In the genomic region with DNA sequence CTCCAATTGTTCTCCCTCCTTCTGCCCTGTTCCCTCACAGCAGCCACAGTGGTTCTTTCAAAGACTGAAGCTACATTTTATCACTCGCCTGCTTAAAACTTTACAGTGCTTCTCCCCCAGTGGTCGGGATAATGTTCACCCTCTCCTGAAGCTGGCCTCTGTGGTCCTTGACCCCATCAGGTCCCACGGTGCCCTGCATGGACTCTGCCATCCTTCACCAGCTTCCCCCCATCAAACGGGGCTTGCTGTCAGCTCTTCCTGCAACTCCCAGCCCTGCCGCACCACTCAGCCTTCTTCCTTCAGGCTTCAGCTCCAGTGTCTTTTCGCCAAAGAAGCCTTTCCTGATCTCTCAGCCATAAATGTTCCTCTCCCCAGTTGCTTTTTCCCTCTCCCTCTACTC, we compare ENCODE assay signal across 17 cellular contexts.
A peak's percentile ranks its signal among the peaks of the same experiment; 100 is the strongest.
DNase-seq lines count a peak whose midpoint lies in the region; ATAC-seq and TF ChIP-seq lines count a peak whose summit lies in the region.
"Had no signal": no experiment of that assay in that cellular context is flagged by ENCODE, and none has a peak within 500 bp of the region (broad histone marks: within the 10 kb centered on the region; RNA-seq: fewer than 3 reads in every experiment).

No MANE protein-coding gene starts in this region.

- no peak for TF ChIP-seq CTCF in HCT116 (IDR thresholded peaks at IDR 0.05 in 2 of 3, conservative IDR thresholded peaks at IDR 0.05 in 1 of 3; ENCODE audit: borderline replicate concordance in 1 of 3, insufficient read depth in 1 of 3, low read depth in 2 of 3, low read length in 2 of 3)
- no peak for TF ChIP-seq CTCF in nephron progenitor cell (IDR thresholded peaks at IDR 0.05)
- TF ChIP-seq CTCF in upper lobe of left lung (IDR thresholded peaks at IDR 0.05) = no peak
- TF ChIP-seq CTCF in Peyer's patch (IDR thresholded peaks at IDR 0.05) = no peak
- no peak for TF ChIP-seq CTCF in right atrium auricular region (IDR thresholded peaks at IDR 0.05)

- H3K4me1 ChIP-seq in HCT116 (ENCODE audit: control insufficient read depth in 1 of 2, insufficient read depth in 2 of 2, low read length in 2 of 2) (0 out of 4 replicates have a peak, but pooled peaks cover 0 to 4% of the 10 kb centered on the region in 2 experiments), upper lobe of left lung (peaks cover 5 to 14% (median 12%) of the 10 kb centered on the region in 4 donors), Peyer's patch (peaks cover 0 to 8% (median 0%) of the 10 kb centered on the region in 4 donors), right atrium auricular region (no peaks in the 10 kb centered on the region)
- H3K4me1 ChIP-seq: A549, HAP-1 had no signal

- H3K4me3 Mint-ChIP-seq in central memory CD8-positive, alpha-beta T cell = no peak overlapping the region
- no peak overlapping the region for H3K4me3 Mint-ChIP-seq in nephron progenitor cell
- H3K4me3 Mint-ChIP-seq: CD4-positive, alpha-beta T cell had no signal

- peaks cover 45% of the 10 kb centered on the region for H3K27me3 Mint-ChIP-seq in central memory CD8-positive, alpha-beta T cell
- peaks cover 6% of the 10 kb centered on the region for H3K27me3 Mint-ChIP-seq in nephron progenitor cell (ENCODE audit: low read depth, poor library complexity)

- H3K9me3 ChIP-seq in HCT116 (ENCODE audit: control insufficient read depth in 1 of 2, insufficient read depth in 1 of 2, low read depth in 1 of 2, low read length in 2 of 2) = no peaks in the 10 kb centered on the region
- H3K9me3 ChIP-seq in upper lobe of left lung = no peaks in the 10 kb centered on the region
- no peaks in the 10 kb centered on the region for H3K9me3 ChIP-seq in Peyer's patch
- no peaks in the 10 kb centered on the region for H3K9me3 ChIP-seq in right atrium auricular region
- H3K9me3 ChIP-seq: A549, HAP-1 had no signal

- POLR2A ChIA-PET in HCT116 (lab: Charles Lee) = no interaction called here

- H3K36me3 ChIP-seq in HCT116 (ENCODE audit: control insufficient read depth in 1 of 2, insufficient read depth in 2 of 2, low read length in 2 of 2) (no peaks in the 10 kb centered on the region), upper lobe of left lung (no peaks in the 10 kb centered on the region), Peyer's patch (no peaks in the 10 kb centered on the region), right atrium auricular region (no peaks in the 10 kb centered on the region)
- H3K36me3 ChIP-seq: HAP-1 had no signal

- H4K20me1 ChIP-seq in HCT116 (ENCODE audit: insufficient read depth) = no peaks in the 10 kb centered on the region

- RAD21 ChIA-PET in HCT116 (lab: Charles Lee; ENCODE audit: low non-redundant PET in 1 of 2, low total read pairs in 2 of 2, uncharacterized antibody in 2 of 2, unreplicated experiment in 2 of 2) = no interaction called here

- no peaks in the 10 kb centered on the region for H3K9me3 Mint-ChIP-seq in central memory CD8-positive, alpha-beta T cell
- no peaks in the 10 kb centered on the region for H3K9me3 Mint-ChIP-seq in nephron progenitor cell
- H3K9me3 Mint-ChIP-seq: CD4-positive, alpha-beta T cell had no signal

- H3K36me3 Mint-ChIP-seq in central memory CD8-positive, alpha-beta T cell (ENCODE audit: insufficient read depth) = no peaks in the 10 kb centered on the region
- peaks cover 4% of the 10 kb centered on the region for H3K36me3 Mint-ChIP-seq in nephron progenitor cell (ENCODE audit: low read depth)

- no peak for TF ChIP-seq RAD21 in HCT116 (IDR thresholded peaks at IDR 0.05; ENCODE audit: low read depth)

- H3K27ac ChIP-seq in HCT116 (ENCODE audit: low read depth, low read length) (no peak overlapping the region), upper lobe of left lung (peak overlapping the region in 3 of 4 donors; percentile 22 to 66 (median 55)), Peyer's patch (no peak overlapping the region), right atrium auricular region (no peak overlapping the region)
- H3K27ac ChIP-seq: A549, C4-2B had no signal

- ATAC-seq in HCT116 (peak; percentile 23; the same call in 1 of the 2 replicates), upper lobe of left lung (ENCODE audit: low FRiP score in 2 of 2) (no peak)
- ATAC-seq in central memory CD8-positive, alpha-beta T cell (replicated peaks; ENCODE audit: extremely low read depth, poor library complexity, severe bottlenecking) = no peak

- H3K27me3 ChIP-seq in HCT116 (ENCODE audit: insufficient read depth, low read length) (no peaks in the 10 kb centered on the region), upper lobe of left lung (no peaks in the 10 kb centered on the region), Peyer's patch (no peaks in the 10 kb centered on the region), right atrium auricular region (no peaks in the 10 kb centered on the region)

- no peak for TF ChIP-seq POLR2A in HCT116 (IDR thresholded peaks at IDR 0.05; ENCODE audit: borderline replicate concordance, extremely low read depth, insufficient read depth, insufficient read length)
- TF ChIP-seq POLR2A in upper lobe of left lung (IDR thresholded peaks at IDR 0.05) = no peak
- no peak for TF ChIP-seq POLR2A in Peyer's patch (IDR thresholded peaks at IDR 0.05)

- WGBS in upper lobe of left lung, 2 donors = 62 to 77% methylated on average over 6 of the region's 6 CpGs

- H2AFZ ChIP-seq in HCT116 (ENCODE audit: low read depth, low read length, poor library complexity, severe bottlenecking) = no peak overlapping the region

- TF ChIP-seq EP300 in upper lobe of left lung (IDR thresholded peaks at IDR 0.05) = no peak

- no peaks in the 10 kb centered on the region for H3K9me2 ChIP-seq in HCT116 (ENCODE audit: insufficient read depth)

- H3K9ac ChIP-seq in HCT116 (ENCODE audit: low read length) = no peak overlapping the region

- CTCF ChIA-PET in HCT116 (lab: Charles Lee) = interaction anchor here (0.8 kb wide), 1 partner anchor 27 kb away, joined by 3 read pairs; no protein-coding TSS in a partner anchor

- H3K79me2 ChIP-seq in HCT116 (ENCODE audit: insufficient read depth, low read length) = no peaks in the 10 kb centered on the region

- H3K4me1 Mint-ChIP-seq in central memory CD8-positive, alpha-beta T cell = no peaks in the 10 kb centered on the region
- peaks cover 22% of the 10 kb centered on the region for H3K4me1 Mint-ChIP-seq in nephron progenitor cell

- BruUV-seq in HCT116 (replicated peaks; lab: Mats Ljungman, UMichigan) = no TSS peak

- no peak for DNase-seq in HCT116 (ENCODE audit: low read depth, low spot score)
- DNase-seq in central memory CD8-positive, alpha-beta T cell (ENCODE audit: low spot score in 2 of 2) = no peak
- DNase-seq in nephron progenitor cell = no peak
- no peak for DNase-seq in upper lobe of left lung
- no peak for DNase-seq in Peyer's patch
- no peak for DNase-seq in right atrium auricular region (ENCODE audit: low spot score)
- no peak for DNase-seq in D341Med (ENCODE audit: low spot score)
- DNase-seq: AML-193; CD4-positive, alpha-beta T cell; DMS79 treated with DMSO at 0.1 percent for 48 hours; GF-D8; IMR-90 had no signal

- H3K27ac Mint-ChIP-seq in central memory CD8-positive, alpha-beta T cell (ENCODE audit: low read depth) = peak overlapping the region; percentile 15
- peak overlapping the region; percentile 0 for H3K27ac Mint-ChIP-seq in nephron progenitor cell
- H3K27ac Mint-ChIP-seq: CD4-positive, alpha-beta T cell had no signal

- H3K4me2 ChIP-seq in HCT116 (ENCODE audit: low read length) = no peak overlapping the region
- H3K4me2 ChIP-seq: A549 had no signal

- H3K4me3 ChIP-seq in HCT116 (replicated peaks in 1 of 2; ENCODE audit: low read depth in 1 of 2, low read length in 2 of 2) (no peak overlapping the region), upper lobe of left lung (no peak overlapping the region), Peyer's patch (no peak overlapping the region), right atrium auricular region (no peak overlapping the region)
- H3K4me3 ChIP-seq: A549, GM12878, HAP-1, K562 had no signal

- intact Hi-C loops in HCT116 (cut with micrococcal nuclease) = no loop called here

TF ChIP-seq in HCT116, 20 proteins besides CTCF, POLR2A, EP300 and RAD21 (continues in another document):
- TF ChIP-seq SIN3A (IDR thresholded peaks at IDR 0.05; ENCODE audit: low read depth) (no peak), REST (IDR thresholded peaks at IDR 0.05; ENCODE audit: low read depth) (no peak), TCF7L2 (IDR thresholded peaks at IDR 0.05; ENCODE audit: borderline replicate concordance, extremely low read depth, insufficient read depth, insufficient read length) (no peak), EZH2 (IDR thresholded peaks at IDR 0.05) (no peak), CEBPB (IDR thresholded peaks at IDR 0.05; ENCODE audit: low read depth) (no peak)

Comparison
In these comparisons a context has a peak if more than half of its experiments do, and no peak if none do; other contexts are left out.
1. H3K27ac ChIP-seq: peak in upper lobe of left lung (3 of 4); none in HCT116 (single experiment), Peyer's patch (0 of 4) and right atrium auricular region (0 of 2).